10 cellular contexts compared by ENCODE assay signal in genomic region chr1:58895559-58896135, GRCh38.
DNase-seq lines count a peak whose midpoint lies in the region; ATAC-seq and TF ChIP-seq lines count a peak whose summit lies in the region.
"Had no signal": no experiment of that assay in that cellular context is flagged by ENCODE, and none has a peak within 500 bp of the region (broad histone marks: within the 10 kb centered on the region; RNA-seq: fewer than 3 reads in every experiment).

No MANE protein-coding gene starts in this region.

- no peak for TF ChIP-seq CTCF in Panc1 (IDR thresholded peaks at IDR 0.05)
- no peak for TF ChIP-seq CTCF in heart left ventricle (IDR thresholded peaks at IDR 0.05)
- TF ChIP-seq CTCF in gastrocnemius medialis (IDR thresholded peaks at IDR 0.05 in 4 of 5, conservative IDR thresholded peaks at IDR 0.05 in 1 of 5) = no peak

- no peaks in the 10 kb centered on the region for H3K4me1 ChIP-seq in Panc1 (ENCODE audit: control insufficient read depth, insufficient read depth, low read length)
- H3K4me1 ChIP-seq in heart left ventricle = peaks cover 13 to 83% (median 68%) of the 10 kb centered on the region in 12 donors
- peaks cover 78% of the 10 kb centered on the region in 2 donors for H3K4me1 ChIP-seq in gastrocnemius medialis

- H3K9me3 ChIP-seq in Panc1 (ENCODE audit: control insufficient read depth, insufficient read depth, low read depth, low read length) (no peaks in the 10 kb centered on the region; the same call in 1 of the 2 replicates), heart left ventricle (no peaks in the 10 kb centered on the region), gastrocnemius medialis (no peaks in the 10 kb centered on the region)

- WGBS in heart left ventricle, 4 donors = 68 to 84% (median 71%) methylated on average over 5 of the region's 5 CpGs

- no TSS peak for BruUV-seq in Panc1 (replicated peaks; lab: Mats Ljungman, UMichigan)

- ATAC-seq in GM18909 (IDR thresholded peaks at IDR 0.05; ENCODE audit: poor library complexity, unreplicated experiment) (peak; percentile 58), Panc1 (no peak), heart left ventricle (peak in 1 of 4 donors; percentile 9), gastrocnemius medialis (no peak), GM18870 (IDR thresholded peaks at IDR 0.05; ENCODE audit: unreplicated experiment) (no peak), HG03378 (IDR thresholded peaks at IDR 0.05; ENCODE audit: unreplicated experiment) (no peak)

- DNase-seq in Panc1 (ENCODE audit: low read depth, low spot score) (no peak), heart left ventricle (peak in 3 of 5 donors; percentile 47 to 68 (median 59)), gastrocnemius medialis (no peak), dermis blood vessel endothelial cell (no peak)
- no peak for DNase-seq in activated naive CD4-positive, alpha-beta T cell treated with Interleukin-2 at 50 U/mL for 16 hours
- DNase-seq: NCI-H2227 treated with DMSO at 0.1 percent for 48 hours, T1000 had no signal

- POLR2A ChIA-PET in Panc1 (lab: Charles Lee) = no interaction called here

- H3K27ac ChIP-seq in Panc1 (ENCODE audit: low read length) (peak overlapping the region; percentile 10; the same call in 1 of the 2 replicates), heart left ventricle (peak overlapping the region; percentile 53 to 82 (median 70)), gastrocnemius medialis (peak overlapping the region; percentile 94 to 100 (median 94))

- H3K36me3 ChIP-seq in Panc1 (ENCODE audit: control insufficient read depth, insufficient read depth, low read length) = no peaks in the 10 kb centered on the region
- no peaks in the 10 kb centered on the region for H3K36me3 ChIP-seq in heart left ventricle
- no peaks in the 10 kb centered on the region for H3K36me3 ChIP-seq in gastrocnemius medialis

- H3K27me3 ChIP-seq in Panc1 (ENCODE audit: control insufficient read depth, insufficient read depth, low read length) (no peaks in the 10 kb centered on the region), heart left ventricle (no peaks in the 10 kb centered on the region), gastrocnemius medialis (no peaks in the 10 kb centered on the region)

- no peak overlapping the region for H3K4me3 ChIP-seq in Panc1 (ENCODE audit: low read depth in 2 of 2, low read length in 2 of 2)
- H3K4me3 ChIP-seq in heart left ventricle = no peak overlapping the region
- no peak overlapping the region for H3K4me3 ChIP-seq in gastrocnemius medialis

- no peak for TF ChIP-seq POLR2A in heart left ventricle (IDR thresholded peaks at IDR 0.05)
- no peak for TF ChIP-seq POLR2A in gastrocnemius medialis (IDR thresholded peaks at IDR 0.05)

- CTCF ChIA-PET in Panc1 (lab: Charles Lee) = no interaction called here

- intact Hi-C loops in Panc1 (cut with micrococcal nuclease; ENCODE audit: unreplicated experiment) = no loop called here
- intact Hi-C loops in heart left ventricle (cut with DNase I) = loop anchor here in 5 of 10 donors (5.0 to 10.0 kb wide), 4 partner anchors 162 to 399 kb away; partner anchors contain the start of gene FGGY (in 1 of the 5)
- intact Hi-C loops in gastrocnemius medialis (cut with DNase I; ENCODE audit: low total_unique reads) = loop anchor here (5.0 kb wide), 1 partner anchor 242 kb away; no protein-coding TSS in a partner anchor

- in situ Hi-C loops in Panc1 (cut with HindIII; ENCODE audit: low pct_unique_long_range_greater_than_20kb, low sequenced_read_pairs) (no loop called here), gastrocnemius medialis (cut with MboI; ENCODE audit: low sequenced_read_pairs in 4 of 4) (loop anchor here in 2 of 4 donors (10.0 to 25.0 kb wide), 3 partner anchors 108 to 529 kb away; partner anchors contain the start of genes FGGY (in 2 of the 2) and JUN (in 1 of the 2))

Comparison
In these comparisons a context has a peak if more than half of its experiments do, and no peak if none do; other contexts are left out.
1. DNase-seq: peak in heart left ventricle (3 of 5); none in Panc1 (single experiment), gastrocnemius medialis (0 of 2), activated naive CD4-positive, alpha-beta T cell treated with Interleukin-2 at 50 U/mL for 16 hours (single experiment) and dermis blood vessel endothelial cell (single experiment).
2. H3K27ac ChIP-seq: peak in every context shown above with its lines; median percentile 94 in gastrocnemius medialis; 70 in heart left ventricle; 10 in Panc1.